Comparison of ENCODE assay signal across 2 cellular contexts in genomic region chr2:175131252-175131651, GRCh38.
TF ChIP-seq lines count a peak whose summit lies in the region.

No MANE protein-coding gene starts in this region.

TF ChIP-seq in GM23338, 12 proteins besides CTCF, POLR2A, EP300 and RAD21:
- TF ChIP-seq POLR2AphosphoS5 (IDR thresholded peaks at IDR 0.05; ENCODE audit: low read depth): no peak
- no peak for TF ChIP-seq REST (IDR thresholded peaks at IDR 0.05; ENCODE audit: unreplicated experiment)
- no peak for TF ChIP-seq EZH2phosphoT487 (IDR thresholded peaks at IDR 0.05; ENCODE audit: unreplicated experiment)
- no peak for TF ChIP-seq ZNF462 (CRISPR knock-in tag; IDR thresholded peaks at IDR 0.05)
- no peak for TF ChIP-seq NANOG (IDR thresholded peaks at IDR 0.05; ENCODE audit: borderline replicate concordance)
- no peak for TF ChIP-seq JUNB (IDR thresholded peaks at IDR 0.05; ENCODE audit: unreplicated experiment)
- no peak for TF ChIP-seq ZNF331 (CRISPR knock-in tag; IDR thresholded peaks at IDR 0.05; ENCODE audit: low read depth)
- TF ChIP-seq CREB1 (CRISPR knock-in tag; IDR thresholded peaks at IDR 0.05; ENCODE audit: low read depth): no peak
- no peak for TF ChIP-seq EZH2 (IDR thresholded peaks at IDR 0.05; ENCODE audit: low read depth, unreplicated experiment)
- TF ChIP-seq ETS1 (IDR thresholded peaks at IDR 0.05): no peak
- no peak for TF ChIP-seq ZNF114 (CRISPR knock-in tag; IDR thresholded peaks at IDR 0.05)
- no peak for TF ChIP-seq STAT1 (IDR thresholded peaks at IDR 0.05; ENCODE audit: unreplicated experiment)

TF ChIP-seq in GM12878, 131 proteins besides CTCF, POLR2A, EP300 and RAD21:
- no peak for TF ChIP-seq RBBP5 (conservative IDR thresholded peaks at IDR 0.05)
- TF ChIP-seq BACH1 (IDR thresholded peaks at IDR 0.05; ENCODE audit: borderline replicate concordance): no peak
- TF ChIP-seq CUX1 (IDR thresholded peaks at IDR 0.05; ENCODE audit: insufficient replicate concordance, low read depth, low read length): no peak
- no peak for TF ChIP-seq ZZZ3 (IDR thresholded peaks at IDR 0.05; ENCODE audit: control insufficient read depth, insufficient read length, low read depth)
- no peak for TF ChIP-seq PBX3 (IDR thresholded peaks at IDR 0.05; ENCODE audit: insufficient replicate concordance, low read depth, low read length)
- no peak for TF ChIP-seq IRF5 (IDR thresholded peaks at IDR 0.05; ENCODE audit: borderline replicate concordance)
- TF ChIP-seq DPF2 (IDR thresholded peaks at IDR 0.05): no peak
- TF ChIP-seq FOXK2 (IDR thresholded peaks at IDR 0.05): no peak
TF ChIP-seq in GM12878: peak in this region for 0.
